ENCODE assay signal across 8 cellular contexts in the genomic region with DNA sequence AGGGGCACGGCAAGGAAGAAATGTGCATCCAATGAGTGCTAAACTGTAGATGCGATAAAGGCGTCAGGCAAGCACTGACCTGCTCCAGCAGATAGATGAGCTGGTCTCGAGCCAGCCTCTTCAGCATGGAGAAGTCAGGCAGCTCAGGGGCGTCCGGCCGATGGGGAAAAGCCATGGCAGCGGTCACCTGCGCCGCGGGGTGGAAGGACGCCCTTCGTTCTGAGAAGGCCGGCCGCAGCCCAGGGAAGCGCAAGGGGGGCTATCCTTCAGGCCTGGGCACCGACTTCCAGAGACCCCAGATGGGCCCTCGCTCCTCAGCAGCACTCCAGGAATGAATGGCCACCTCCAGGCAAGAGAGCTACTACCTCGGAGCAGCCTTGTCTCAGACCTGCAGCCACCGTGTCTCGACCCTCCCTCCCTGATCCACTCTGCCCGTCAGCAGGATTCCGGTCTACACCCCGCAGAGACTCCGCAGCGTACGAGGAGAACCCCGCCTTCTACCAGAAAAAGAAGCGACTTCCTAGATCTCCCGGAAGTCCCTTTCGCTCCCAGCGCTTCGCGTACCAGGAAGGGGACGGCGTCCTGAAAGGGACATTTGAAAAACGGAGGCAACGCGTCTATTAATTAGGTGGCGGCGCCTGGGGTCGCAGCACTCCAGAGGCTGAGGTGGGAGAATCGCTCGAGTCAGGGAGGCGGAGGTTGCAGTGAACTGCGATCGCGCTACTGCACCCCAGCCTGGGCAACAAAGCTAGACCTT. TPM values are rescaled to one million over a fixed set of nuclear protein-coding genes. Genes with fewer than 3 reads are reported as not detected.
DNase-seq lines count a peak whose midpoint lies in the region; ATAC-seq, FAIRE-seq and TF ChIP-seq lines count a peak whose summit lies in the region.

TSS of gene VPS33B (minus strand) at position 520 of the 757 bp plus-strand sequence. CDS start at position 175, 345 bp downstream.

- intact Hi-C loops in dendritic cell treated with granulocyte-macrophage colony-stimulating factor and Interleukin-4, amounts not matched to agents 40 ng/mL and 50 ng/mL, for 4 days (cut with micrococcal nuclease): loop anchor here (1.0 kb wide), 1 partner anchor 28 kb away; the partner anchor contains the start of gene PRC1
- intact Hi-C loops in left lung (cut with DNase I): no loop called here

- H3K36me3 ChIP-seq in left lung: peaks cover 0 to 9% of the 10 kb centered on the region in 2 donors

- CTCF ChIA-PET in activated CD4-positive, alpha-beta T cell treated with anti-CD3 and anti-CD28 coated beads, Interleukin-2, amount 10 ng/mL, durations not matched to agents 7 days and 5 days (lab: Charles Lee): interaction anchor here (0.6 to 2.1 kb wide), 8 partner anchors 10 to 124 kb away, joined by 3 to 9 read pairs (median 4); partner anchors contain the start of gene HDDC3

- H3K9me3 Mint-ChIP-seq in activated CD4-positive, alpha-beta T cell treated with anti-CD3 and anti-CD28 coated beads, Interleukin-2, amount 10 ng/mL, durations not matched to agents 7 days and 5 days: no peaks in the 10 kb centered on the region
- H3K9me3 Mint-ChIP-seq in dendritic cell treated with granulocyte-macrophage colony-stimulating factor and Interleukin-4, amounts not matched to agents 40 ng/mL and 50 ng/mL, for 4 days: no peaks in the 10 kb centered on the region

- no peak for TF ChIP-seq CTCF in AG10803 (conservative IDR thresholded peaks at IDR 0.05; ENCODE audit: low read length)
- TF ChIP-seq CTCF in left lung (IDR thresholded peaks at IDR 0.05): no peak

- peaks cover 16% of the 10 kb centered on the region for H3K36me3 Mint-ChIP-seq in activated CD4-positive, alpha-beta T cell treated with anti-CD3 and anti-CD28 coated beads, Interleukin-2, amount 10 ng/mL, durations not matched to agents 7 days and 5 days (ENCODE audit: low read depth)
- peaks cover 32% of the 10 kb centered on the region for H3K36me3 Mint-ChIP-seq in dendritic cell treated with granulocyte-macrophage colony-stimulating factor and Interleukin-4, amounts not matched to agents 40 ng/mL and 50 ng/mL, for 4 days (ENCODE audit: low read depth)

- peak within 1 kb of the TSS; percentile 99 for H3K4me3 ChIP-seq in AG10803 (ENCODE audit: low read length)
- H3K4me3 ChIP-seq in left lung: peak within 1 kb of the TSS; percentile 80 to 96

- DNase-seq in AG10803 (ENCODE audit: low read depth) (peak; percentile 79), GM19239 (ENCODE audit: insufficient read length, low spot score) (peak; percentile 47), NCI-H526 (lab: John Stamatoyannopoulos, UW) (peak; percentile 88 to 91), left lung (peak; percentile 89 to 90)
- peak; percentile 85 for DNase-seq in activated CD4-positive, alpha-beta T cell treated with anti-CD3 and anti-CD28 coated beads, Interleukin-2, amount 10 ng/mL, durations not matched to agents 7 days and 5 days
- DNase-seq in stimulated activated CD4-positive, alpha-beta T cell treated with anti-CD3 and anti-CD28 coated beads, Interleukin-2, amount 100 ng/mL, for 4 hours (ENCODE audit: low read depth): peak; percentile 63

- POLR2A ChIA-PET in activated CD4-positive, alpha-beta T cell treated with anti-CD3 and anti-CD28 coated beads, Interleukin-2, amount 10 ng/mL, durations not matched to agents 7 days and 5 days (lab: Charles Lee): interaction anchor here (0.6 to 0.7 kb wide), 2 partner anchors 11 to 531 kb away, joined by 3 read pairs; no protein-coding TSS in a partner anchor

- peak within 1 kb of the TSS; percentile 90 for H3K27ac Mint-ChIP-seq in activated CD4-positive, alpha-beta T cell treated with anti-CD3 and anti-CD28 coated beads, Interleukin-2, amount 10 ng/mL, durations not matched to agents 7 days and 5 days
- H3K27ac Mint-ChIP-seq in dendritic cell treated with granulocyte-macrophage colony-stimulating factor and Interleukin-4, amounts not matched to agents 40 ng/mL and 50 ng/mL, for 4 days: peak within 1 kb of the TSS; percentile 96

- H3K4me1 ChIP-seq in left lung: peaks cover 0 to 24% of the 10 kb centered on the region in 2 donors

- peak; percentile 94 for FAIRE-seq in GM19239 (lab: Jason Lieb, UNC)

- no peaks in the 10 kb centered on the region for H3K27me3 ChIP-seq in left lung

- peaks cover 39% of the 10 kb centered on the region for H3K4me1 Mint-ChIP-seq in activated CD4-positive, alpha-beta T cell treated with anti-CD3 and anti-CD28 coated beads, Interleukin-2, amount 10 ng/mL, durations not matched to agents 7 days and 5 days
- peaks cover 36% of the 10 kb centered on the region for H3K4me1 Mint-ChIP-seq in dendritic cell treated with granulocyte-macrophage colony-stimulating factor and Interleukin-4, amounts not matched to agents 40 ng/mL and 50 ng/mL, for 4 days (ENCODE audit: low read depth)

- peak within 1 kb of the TSS; percentile 53 to 70 for H3K27ac ChIP-seq in left lung

- no peaks in the 10 kb centered on the region for H3K9me3 ChIP-seq in left lung

- ATAC-seq in HG03460 (IDR thresholded peaks at IDR 0.05; ENCODE audit: unreplicated experiment): peak; percentile 72
- ATAC-seq in left lung: peak; percentile 96

- H3K27me3 Mint-ChIP-seq in activated CD4-positive, alpha-beta T cell treated with anti-CD3 and anti-CD28 coated beads, Interleukin-2, amount 10 ng/mL, durations not matched to agents 7 days and 5 days: no peaks in the 10 kb centered on the region
- H3K27me3 Mint-ChIP-seq in dendritic cell treated with granulocyte-macrophage colony-stimulating factor and Interleukin-4, amounts not matched to agents 40 ng/mL and 50 ng/mL, for 4 days: no peaks in the 10 kb centered on the region

- peak within 1 kb of the TSS; percentile 86 for H3K4me3 Mint-ChIP-seq in activated CD4-positive, alpha-beta T cell treated with anti-CD3 and anti-CD28 coated beads, Interleukin-2, amount 10 ng/mL, durations not matched to agents 7 days and 5 days
- H3K4me3 Mint-ChIP-seq in dendritic cell treated with granulocyte-macrophage colony-stimulating factor and Interleukin-4, amounts not matched to agents 40 ng/mL and 50 ng/mL, for 4 days: peak within 1 kb of the TSS; percentile 92

RNA-seq across cellular contexts. Expression of gene VPS33B, which starts in this region (rescaled TPM):
- total RNA-seq in activated CD4-positive, alpha-beta T cell treated with anti-CD3 and anti-CD28 coated beads, Interleukin-2, amount 10 ng/mL, durations not matched to agents 7 days and 5 days: 10 to 100 TPM; 17.9 to 19.7 TPM
- total RNA-seq in left lung: 10 to 100 TPM; 11.8 to 16.6 TPM

Comparison
In these comparisons a context has a peak if more than half of its experiments do, and no peak if none do; other contexts are left out.
1. Peak in every context shown above with its lines: DNase-seq, ATAC-seq, H3K4me3 ChIP-seq and H3K27ac ChIP-seq.